15 cellular contexts compared by ENCODE assay signal in genomic region chr3:52159503-52159902, GRCh38. TPM values are rescaled to one million over a fixed set of nuclear protein-coding genes. Genes with fewer than 3 reads are reported as not detected.
DNase-seq lines count a peak whose midpoint lies in the region; ATAC-seq and TF ChIP-seq lines count a peak whose summit lies in the region.
"Had no signal": no experiment of that assay in that cellular context is flagged by ENCODE, and none has a peak within 500 bp of the region (broad histone marks: within the 10 kb centered on the region; RNA-seq: fewer than 3 reads in every experiment).

No MANE protein-coding gene starts in this region.

- TF ChIP-seq CTCF in Caco-2 (IDR thresholded peaks at IDR 0.05; ENCODE audit: insufficient read depth in 1 of 2, low read depth in 1 of 2, low read length in 1 of 2, severe bottlenecking in 1 of 2, unreplicated experiment in 1 of 2) (no peak), HEK293 (tag by site-specific recombination; IDR thresholded peaks at IDR 0.05) (no peak), parathyroid adenoma (IDR thresholded peaks at IDR 0.05) (no peak)

- peak overlapping the region; percentile 12 for H3K27ac Mint-ChIP-seq in Caco-2 (ENCODE audit: unreplicated experiment)
- H3K27ac Mint-ChIP-seq in activated T-helper 17 cell treated with anti-CD3 and anti-CD28 coated beads, Interleukin-2, amount 50 U/mL, for 72 hours, result peak overlapping the region; percentile 49
- H3K27ac Mint-ChIP-seq: GM23338 had no signal

- no peaks in the 10 kb centered on the region for H3K4me1 Mint-ChIP-seq in Caco-2 (ENCODE audit: low read depth, unreplicated experiment)
- peaks cover 5% of the 10 kb centered on the region for H3K4me1 Mint-ChIP-seq in activated T-helper 17 cell treated with anti-CD3 and anti-CD28 coated beads, Interleukin-2, amount 50 U/mL, for 72 hours

- no peak overlapping the region for H3K4me3 Mint-ChIP-seq in Caco-2 (ENCODE audit: unreplicated experiment)
- no peak overlapping the region for H3K4me3 Mint-ChIP-seq in activated T-helper 17 cell treated with anti-CD3 and anti-CD28 coated beads, Interleukin-2, amount 50 U/mL, for 72 hours
- H3K4me3 Mint-ChIP-seq: GM23338 had no signal

- H3K36me3 ChIP-seq in Caco-2 (ENCODE audit: control insufficient read depth, insufficient read depth, low read length), result no peaks in the 10 kb centered on the region
- H3K36me3 ChIP-seq in HEK293 (ENCODE audit: control insufficient read depth in 2 of 2, insufficient read depth in 1 of 2, low read length in 2 of 2), result no peaks in the 10 kb centered on the region
- no peaks in the 10 kb centered on the region for H3K36me3 ChIP-seq in parathyroid adenoma (ENCODE audit: control insufficient read depth, insufficient read depth, low read length)
- H3K36me3 ChIP-seq: BE2C had no signal

- no peaks in the 10 kb centered on the region for H3K9me3 ChIP-seq in Caco-2
- no peaks in the 10 kb centered on the region for H3K9me3 ChIP-seq in HEK293 (ENCODE audit: control insufficient read depth, insufficient read depth, low read depth, low read length)
- H3K9me3 ChIP-seq in parathyroid adenoma (ENCODE audit: control insufficient read depth, low read length), result no peaks in the 10 kb centered on the region
- H3K9me3 ChIP-seq: A549, BE2C had no signal

- H3K4me1 ChIP-seq in Caco-2 (peaks cover 11% of the 10 kb centered on the region), HEK293 (ENCODE audit: control insufficient read depth, insufficient read depth, low read length) (no peaks in the 10 kb centered on the region), parathyroid adenoma (no peaks in the 10 kb centered on the region)
- H3K4me1 ChIP-seq: BE2C had no signal

- no peak overlapping the region for H3K4me2 ChIP-seq in parathyroid adenoma (ENCODE audit: low read length)
- H3K4me2 ChIP-seq: A549, GM23338 had no signal

- H3K27me3 Mint-ChIP-seq in Caco-2 (ENCODE audit: insufficient read depth, unreplicated experiment), result no peaks in the 10 kb centered on the region
- no peaks in the 10 kb centered on the region for H3K27me3 Mint-ChIP-seq in activated T-helper 17 cell treated with anti-CD3 and anti-CD28 coated beads, Interleukin-2, amount 50 U/mL, for 72 hours
- H3K27me3 Mint-ChIP-seq: CD8-positive, alpha-beta memory T cell had no signal

- CTCF ChIA-PET in Caco-2 (lab: Charles Lee) (interaction anchor here (0.7 kb wide), 2 partner anchors 50 to 113 kb away, joined by 3 to 5 read pairs; no protein-coding TSS in a partner anchor), HEK293 (lab: Yijun Ruan, JAX) (interaction anchor here (0.6 to 0.7 kb wide), 2 partner anchors 185 to 186 kb away, joined by 3 to 5 read pairs; partner anchors contain the start of gene ABHD14A)

- no peak for DNase-seq in Caco-2
- DNase-seq: BE2C; CD8-positive, alpha-beta memory T cell; DMS53; GF-D8; H7; IMR-90 had no signal

- H3K79me2 ChIP-seq in parathyroid adenoma, result no peaks in the 10 kb centered on the region

- no peaks in the 10 kb centered on the region for H3K9me3 Mint-ChIP-seq in Caco-2 (ENCODE audit: unreplicated experiment)
- no peaks in the 10 kb centered on the region for H3K9me3 Mint-ChIP-seq in activated T-helper 17 cell treated with anti-CD3 and anti-CD28 coated beads, Interleukin-2, amount 50 U/mL, for 72 hours
- H3K9me3 Mint-ChIP-seq: CD8-positive, alpha-beta memory T cell had no signal

- peak overlapping the region; percentile 16 for H2AFZ ChIP-seq in parathyroid adenoma
- H2AFZ ChIP-seq: GM23338 had no signal

- H3K36me3 Mint-ChIP-seq in Caco-2 (ENCODE audit: insufficient read depth, unreplicated experiment), result peaks cover 6% of the 10 kb centered on the region
- H3K36me3 Mint-ChIP-seq in activated T-helper 17 cell treated with anti-CD3 and anti-CD28 coated beads, Interleukin-2, amount 50 U/mL, for 72 hours (ENCODE audit: low read depth), result no peaks in the 10 kb centered on the region

- POLR2A ChIA-PET in Caco-2 (lab: Charles Lee) (no interaction called here), HEK293 (lab: Yijun Ruan, JAX) (interaction anchor here (2.1 kb wide), 1 partner anchor 11 kb away, joined by 4 read pairs; no protein-coding TSS in a partner anchor)

- intact Hi-C loops in Caco-2 (cut with micrococcal nuclease; ENCODE audit: unreplicated experiment), result no loop called here

- H3K27ac ChIP-seq in HEK293 (ENCODE audit: extremely low read depth, low read depth, low read length) (no peak overlapping the region), parathyroid adenoma (no peak overlapping the region)
- H3K27ac ChIP-seq: A549, C4-2B had no signal

- H3K4me3 ChIP-seq in Caco-2 (ENCODE audit: low read depth, low read length) (no peak overlapping the region), HEK293 (ENCODE audit: low read depth, low read length) (no peak overlapping the region), parathyroid adenoma (ENCODE audit: low read depth, low read length) (no peak overlapping the region)
- H3K4me3 ChIP-seq: A549, GM23338 had no signal

- ATAC-seq in activated T-helper 17 cell treated with anti-CD3 and anti-CD28 coated beads, Interleukin-2, amount 50 U/mL, for 72 hours (replicated peaks), result no peak
- no peak for ATAC-seq in GM18520 (IDR thresholded peaks at IDR 0.05; ENCODE audit: unreplicated experiment)
- no peak for ATAC-seq in GM18861 (IDR thresholded peaks at IDR 0.05; ENCODE audit: unreplicated experiment)
- ATAC-seq: A549, GM23338 had no signal

- H3K27me3 ChIP-seq in Caco-2 (replicated peaks; ENCODE audit: control insufficient read depth, insufficient read depth, low read length), result no peaks in the 10 kb centered on the region
- no peaks in the 10 kb centered on the region for H3K27me3 ChIP-seq in parathyroid adenoma (ENCODE audit: control insufficient read depth, insufficient read depth, low read length)
- H3K27me3 ChIP-seq: BE2C had no signal

- no peak overlapping the region for H3K9ac ChIP-seq in parathyroid adenoma

- no TSS peak for BruUV-seq in Caco-2 (replicated peaks; lab: Mats Ljungman, UMichigan)

TF ChIP-seq in HEK293, 187 proteins besides CTCF, POLR2A, EP300 and RAD21:
- TF ChIP-seq ZSCAN16 (tag by site-specific recombination; IDR thresholded peaks at IDR 0.05) (no peak), PRDM1 (tag by site-specific recombination; IDR thresholded peaks at IDR 0.05) (peak; percentile 95), ZNF366 (tag by site-specific recombination; conservative IDR thresholded peaks at IDR 0.05) (peak; percentile 78), ZNF677 (tag by site-specific recombination; IDR thresholded peaks at IDR 0.05) (no peak)
TF ChIP-seq in HEK293: peak in this region for 2.

RNA-seq across cellular contexts. Expression of gene POC1A, which starts 5.3 kb away (rescaled TPM):
- 28.3 and 32.2 TPM in 2 replicates for total RNA-seq in Caco-2 (2022)
- total RNA-seq in activated T-helper 17 cell treated with anti-CD3 and anti-CD28 coated beads, Interleukin-2, amount 50 U/mL, for 72 hours, result 10 to 100 TPM; 19.5 to 28.1 TPM

RNA-seq across cellular contexts. Expression of gene ALAS1, which starts 38.5 kb away (rescaled TPM):
- 53.1 and 60.0 TPM in 2 replicates for total RNA-seq in Caco-2 (2022)
- 10 to 100 TPM; 66.1 to 72.7 TPM for total RNA-seq in activated T-helper 17 cell treated with anti-CD3 and anti-CD28 coated beads, Interleukin-2, amount 50 U/mL, for 72 hours
